In the genomic region with DNA sequence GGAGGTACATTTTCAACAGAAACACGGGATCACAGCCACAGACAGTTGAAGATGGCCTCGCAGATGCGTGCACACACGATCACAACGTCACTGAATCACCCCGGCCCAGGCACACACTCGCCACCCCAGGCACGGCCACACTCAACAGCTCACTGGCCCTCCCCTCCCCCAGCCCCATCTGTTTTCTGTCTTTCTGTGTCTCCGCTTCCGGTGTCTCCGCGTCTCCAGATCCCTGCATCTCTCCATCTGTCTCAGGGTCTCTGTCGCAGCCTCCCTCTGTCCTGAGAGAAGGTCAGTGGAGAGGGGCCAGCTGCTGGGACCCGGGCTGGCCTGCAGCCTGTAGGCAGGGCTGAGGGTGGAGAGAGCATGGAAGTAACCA, we compare ENCODE assay signal across 1 cellular context.
TF ChIP-seq lines count a peak whose summit lies in the region.

No MANE protein-coding gene starts in this region.

TF ChIP-seq in HepG2, 621 proteins besides CTCF, POLR2A, EP300 and RAD21:
- TF ChIP-seq ZNF329 (CRISPR knock-in tag; IDR thresholded peaks at IDR 0.05; ENCODE audit: low read depth) (no peak), ARID2 (CRISPR knock-in tag; IDR thresholded peaks at IDR 0.05; ENCODE audit: borderline replicate concordance) (no peak), ZNF782 (CRISPR knock-in tag; IDR thresholded peaks at IDR 0.05; ENCODE audit: borderline replicate concordance) (no peak), GPN1 (CRISPR knock-in tag; IDR thresholded peaks at IDR 0.05; ENCODE audit: borderline replicate concordance) (no peak), SIX1 (CRISPR knock-in tag; IDR thresholded peaks at IDR 0.05; ENCODE audit: borderline replicate concordance) (no peak), POGZ (CRISPR knock-in tag; IDR thresholded peaks at IDR 0.05) (no peak), ZSCAN30 (CRISPR knock-in tag; IDR thresholded peaks at IDR 0.05) (no peak), SOX13 (IDR thresholded peaks at IDR 0.05) (no peak), SOX13 (CRISPR knock-in tag; conservative IDR thresholded peaks at IDR 0.05 in 1 of 2, IDR thresholded peaks at IDR 0.05 in 1 of 2) (no peak), HOXD1 (CRISPR knock-in tag; IDR thresholded peaks at IDR 0.05) (no peak), ZNF350 (CRISPR knock-in tag; IDR thresholded peaks at IDR 0.05; ENCODE audit: borderline replicate concordance, low read depth) (no peak), ZNF83 (CRISPR knock-in tag; IDR thresholded peaks at IDR 0.05; ENCODE audit: borderline replicate concordance) (no peak)
- TF ChIP-seq, protein P1, sequence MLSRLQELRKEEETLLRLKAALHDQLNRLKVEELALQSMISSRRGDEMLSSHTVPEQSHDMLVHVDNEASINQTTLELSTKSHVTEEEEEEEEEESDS (CRISPR knock-in tag; IDR thresholded peaks at IDR 0.05; ENCODE audit: borderline replicate concordance): no peak
- TF ChIP-seq, protein P2, sequence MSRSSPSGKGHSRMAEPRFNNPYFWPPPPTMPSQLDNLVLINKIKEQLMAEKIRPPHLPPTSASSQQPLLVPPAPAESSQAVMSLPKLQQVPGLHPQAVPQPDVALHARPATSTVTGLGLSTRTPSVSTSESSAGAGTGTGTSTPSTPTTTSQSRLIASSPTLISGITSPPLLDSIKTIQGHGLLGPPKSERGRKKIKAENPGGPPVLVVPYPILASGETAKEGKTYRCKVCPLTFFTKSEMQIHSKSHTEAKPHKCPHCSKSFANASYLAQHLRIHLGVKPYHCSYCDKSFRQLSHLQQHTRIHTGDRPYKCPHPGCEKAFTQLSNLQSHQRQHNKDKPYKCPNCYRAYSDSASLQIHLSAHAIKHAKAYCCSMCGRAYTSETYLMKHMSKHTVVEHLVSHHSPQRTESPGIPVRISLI (CRISPR knock-in tag; IDR thresholded peaks at IDR 0.05; ENCODE audit: borderline replicate concordance): no peak
TF ChIP-seq in HepG2: peak in this region for 0.
